18 cellular contexts compared by ENCODE assay signal in genomic region chr14:89540009-89540829, GRCh38.
DNase-seq lines count a peak whose midpoint lies in the region; ATAC-seq and TF ChIP-seq lines count a peak whose summit lies in the region.
"Had no signal": no experiment of that assay in that cellular context is flagged by ENCODE, and none has a peak within 500 bp of the region (broad histone marks: within the 10 kb centered on the region; RNA-seq: fewer than 3 reads in every experiment).

No MANE protein-coding gene starts in this region.

- no peaks in the 10 kb centered on the region for H3K27me3 ChIP-seq in trophoblast cell (ENCODE audit: insufficient read depth, low read length)
- H3K27me3 ChIP-seq in naive thymus-derived CD4-positive, alpha-beta T cell (ENCODE audit: control insufficient read depth in 2 of 2, insufficient read depth in 2 of 2, low read length in 2 of 2) = no peaks in the 10 kb centered on the region
- H3K27me3 ChIP-seq: neural progenitor cell, SJCRH30, testis had no signal

- no peak overlapping the region for H3K18ac ChIP-seq in trophoblast cell (ENCODE audit: low read length)

- H3K27ac ChIP-seq in SK-N-MC = peak overlapping the region; percentile 29; the same call in 1 of the 2 replicates
- H3K27ac ChIP-seq in trophoblast cell (ENCODE audit: low read depth, low read length) = no peak overlapping the region
- no peak overlapping the region for H3K27ac ChIP-seq in naive thymus-derived CD4-positive, alpha-beta T cell (ENCODE audit: low read depth, low read length)
- H3K27ac ChIP-seq: KMS-11, neural progenitor cell, SJCRH30, testis, VCaP had no signal

- peaks cover 1% of the 10 kb centered on the region for H3K79me2 ChIP-seq in trophoblast cell (ENCODE audit: control insufficient read depth, insufficient read depth, low read length, poor library complexity)

- peak overlapping the region; percentile 62 for H3K4me3 Mint-ChIP-seq in HFFc6
- no peak overlapping the region for H3K4me3 Mint-ChIP-seq in naive thymus-derived CD4-positive, alpha-beta T cell
- H3K4me3 Mint-ChIP-seq: activated naive CD8-positive, alpha-beta T cell treated with anti-CD3 and anti-CD28 coated beads, Interleukin-2, amount 50 U/mL, for 24 hours; neural progenitor cell had no signal

- H2BK5ac ChIP-seq in trophoblast cell (ENCODE audit: low read depth, low read length, poor library complexity) = peak overlapping the region; percentile 24

- no peak overlapping the region for H2BK120ac ChIP-seq in trophoblast cell (ENCODE audit: insufficient read depth, low read length, poor library complexity)

- H3K9me3 ChIP-seq in SK-N-MC (ENCODE audit: low read depth, low read length) (no peaks in the 10 kb centered on the region), trophoblast cell (ENCODE audit: insufficient read depth, low read depth, low read length) (no peaks in the 10 kb centered on the region)
- H3K9me3 ChIP-seq in naive thymus-derived CD4-positive, alpha-beta T cell (ENCODE audit: control insufficient read depth in 2 of 3, low read length in 3 of 3) = no peaks in the 10 kb centered on the region
- H3K9me3 ChIP-seq: SJCRH30, testis had no signal

- no peak overlapping the region for H2AFZ ChIP-seq in trophoblast cell (ENCODE audit: insufficient read depth, low read length, poor library complexity)
- H2AFZ ChIP-seq: neural progenitor cell had no signal

- H4K8ac ChIP-seq in trophoblast cell (ENCODE audit: low read depth, low read length) = no peak overlapping the region

- POLR2A ChIA-PET in naive thymus-derived CD4-positive, alpha-beta T cell (lab: Charles Lee) = interaction anchor here (0.9 kb wide), 1 partner anchor 18 kb away, joined by 3 read pairs; no protein-coding TSS in a partner anchor

- no CpG with 5 or more reads among the region's 20 CpGs for WGBS in trophoblast cell (ENCODE audit: extremely low coverage, insufficient coverage, insufficient read length)

- H3K79me1 ChIP-seq in trophoblast cell (ENCODE audit: low read length) = peaks cover 10% of the 10 kb centered on the region

- intact Hi-C loops in naive thymus-derived CD4-positive, alpha-beta T cell (cut with micrococcal nuclease) = no loop called here

- H3K4me1 ChIP-seq in trophoblast cell (ENCODE audit: control insufficient read depth in 1 of 2, insufficient read depth in 2 of 2, low read length in 2 of 2) = peaks cover 3 to 14% of the 10 kb centered on the region in 2 experiments
- H3K4me1 ChIP-seq in naive thymus-derived CD4-positive, alpha-beta T cell (ENCODE audit: control insufficient read depth in 2 of 2, insufficient read depth in 2 of 2, low read length in 2 of 2) = peaks cover 0 to 14% of the 10 kb centered on the region in 2 donors
- H3K4me1 ChIP-seq: SJCRH30, testis had no signal

- no peaks in the 10 kb centered on the region; the same call in 1 of the 2 replicates for H3K27me3 Mint-ChIP-seq in HFFc6 (ENCODE audit: insufficient read depth)
- no peaks in the 10 kb centered on the region for H3K27me3 Mint-ChIP-seq in naive thymus-derived CD4-positive, alpha-beta T cell
- H3K27me3 Mint-ChIP-seq: activated naive CD8-positive, alpha-beta T cell treated with anti-CD3 and anti-CD28 coated beads, Interleukin-2, amount 50 U/mL, for 24 hours had no signal

- DNase-seq in HFFc6 = peak; percentile 14
- DNase-seq in SK-N-MC (ENCODE audit: low read depth, low spot score) = no peak
- DNase-seq in fibroblast of mammary gland (ENCODE audit: low read depth) = peak; percentile 10
- peak; percentile 19 to 77 for DNase-seq in trophoblast cell
- no peak for DNase-seq in HT-29 (ENCODE audit: low spot score)
- DNase-seq in naive thymus-derived CD4-positive, alpha-beta T cell = no peak
- no peak for DNase-seq in stimulated activated naive CD8-positive, alpha-beta T cell treated with anti-CD3 and anti-CD28 coated beads, Interleukin-15, Interleukin-2, amounts not matched to agents 100 U/mL and 50 U/mL, for 24 hours
- DNase-seq: activated CD8-positive, alpha-beta memory T cell treated with anti-CD3 and anti-CD28 coated beads, Interleukin-2, amount 50 U/mL, for 4 hours; activated naive CD8-positive, alpha-beta T cell treated with anti-CD3 and anti-CD28 coated beads, Interleukin-2, amount 50 U/mL, for 24 hours; effector CD4-positive, alpha-beta T cell; left cardiac atrium; NCI-H2029 treated with DMSO at 0.1 percent for 48 hours; NCI-H82; testis had no signal

- H3K4me3 ChIP-seq in SK-N-MC = no peak overlapping the region
- H3K4me3 ChIP-seq in fibroblast of mammary gland (ENCODE audit: control insufficient read depth, low read depth, low read length) = no peak overlapping the region
- no peak overlapping the region for H3K4me3 ChIP-seq in trophoblast cell (ENCODE audit: low read depth, low read length)
- no peak overlapping the region for H3K4me3 ChIP-seq in naive thymus-derived CD4-positive, alpha-beta T cell (ENCODE audit: low read length)
- H3K4me3 ChIP-seq: neural progenitor cell, SJCRH30, testis had no signal

- H3K23ac ChIP-seq in trophoblast cell (ENCODE audit: low read length) = no peak overlapping the region

- H3K9ac ChIP-seq in SK-N-MC (ENCODE audit: insufficient read length) (no peak overlapping the region), trophoblast cell (ENCODE audit: low read length) (no peak overlapping the region)
- H3K9ac ChIP-seq: KMS-11, neural progenitor cell had no signal

- peak overlapping the region; percentile 65 for H2BK12ac ChIP-seq in trophoblast cell (ENCODE audit: low read length)

- H3K4me1 Mint-ChIP-seq in HFFc6 (ENCODE audit: low read depth) = peaks cover 60% of the 10 kb centered on the region
- peaks cover 30 to 88% (median 79%) of the 10 kb centered on the region in 7 donors for H3K4me1 Mint-ChIP-seq in naive thymus-derived CD4-positive, alpha-beta T cell

- CTCF ChIA-PET in naive thymus-derived CD4-positive, alpha-beta T cell (lab: Charles Lee) = no interaction called here

- H3K14ac ChIP-seq in trophoblast cell (ENCODE audit: low read length) = no peak overlapping the region

- no peak for ATAC-seq in naive thymus-derived CD4-positive, alpha-beta T cell
- no peak for ATAC-seq in stimulated activated naive CD8-positive, alpha-beta T cell treated with anti-CD3 and anti-CD28 coated beads, Interleukin-15, Interleukin-2, amounts not matched to agents 100 U/mL and 50 U/mL, for 24 hours
- ATAC-seq: activated naive CD8-positive, alpha-beta T cell treated with anti-CD3 and anti-CD28 coated beads, Interleukin-2, amount 50 U/mL, for 24 hours; left cardiac atrium had no signal

- H2AK5ac ChIP-seq in trophoblast cell (ENCODE audit: low read length) = no peak overlapping the region

- peak overlapping the region; percentile 65 for H4K91ac ChIP-seq in trophoblast cell (ENCODE audit: low read depth, low read length)

- H3K36me3 Mint-ChIP-seq in HFFc6 (ENCODE audit: low read depth) = peaks cover 13% of the 10 kb centered on the region; the same call in 1 of the 2 replicates
- peaks cover 4 to 35% (median 27%) of the 10 kb centered on the region in 5 donors for H3K36me3 Mint-ChIP-seq in naive thymus-derived CD4-positive, alpha-beta T cell

- H3K4me2 ChIP-seq in trophoblast cell (ENCODE audit: low read length) = no peak overlapping the region
- H3K4me2 ChIP-seq: KMS-11, neural progenitor cell had no signal

- H4K12ac ChIP-seq in trophoblast cell (ENCODE audit: low read depth, low read length) = no peak overlapping the region

- peak overlapping the region; percentile 78 for H3K4ac ChIP-seq in trophoblast cell (ENCODE audit: low read depth, low read length)

- no peaks in the 10 kb centered on the region for H3K9me3 Mint-ChIP-seq in HFFc6
- H3K9me3 Mint-ChIP-seq in naive thymus-derived CD4-positive, alpha-beta T cell = no peaks in the 10 kb centered on the region
- H3K9me3 Mint-ChIP-seq: activated naive CD8-positive, alpha-beta T cell treated with anti-CD3 and anti-CD28 coated beads, Interleukin-2, amount 50 U/mL, for 24 hours; neural progenitor cell had no signal

- TF ChIP-seq CTCF in HFFc6 (IDR thresholded peaks at IDR 0.05) (no peak), fibroblast of mammary gland (conservative IDR thresholded peaks at IDR 0.05; ENCODE audit: control insufficient read depth, insufficient read depth, low read depth, low read length) (no peak)

- H3K36me3 ChIP-seq in SK-N-MC (ENCODE audit: insufficient read depth, low read length) (no peaks in the 10 kb centered on the region), trophoblast cell (ENCODE audit: control insufficient read depth in 1 of 2, insufficient read depth in 2 of 2, low read length in 2 of 2) (no peaks in the 10 kb centered on the region)
- H3K36me3 ChIP-seq in naive thymus-derived CD4-positive, alpha-beta T cell (ENCODE audit: control insufficient read depth in 2 of 3, insufficient read depth in 3 of 3, low read length in 3 of 3) = no peaks in the 10 kb centered on the region
- H3K36me3 ChIP-seq: neural progenitor cell, SJCRH30 had no signal

- peak overlapping the region; percentile 95 for H3K27ac Mint-ChIP-seq in HFFc6
- peak overlapping the region in 4 of 9 donors; percentile 16 to 55 (median 34) for H3K27ac Mint-ChIP-seq in naive thymus-derived CD4-positive, alpha-beta T cell
- H3K27ac Mint-ChIP-seq: activated naive CD8-positive, alpha-beta T cell treated with anti-CD3 and anti-CD28 coated beads, Interleukin-2, amount 50 U/mL, for 24 hours; neural progenitor cell had no signal

Comparison
In these comparisons a context has a peak if more than half of its experiments do, and no peak if none do; other contexts are left out.
1. DNase-seq: peak in HFFc6 (single experiment), fibroblast of mammary gland (single experiment) and trophoblast cell (2 of 2); none in SK-N-MC (single experiment), HT-29 (single experiment), naive thymus-derived CD4-positive, alpha-beta T cell (0 of 9) and stimulated activated naive CD8-positive, alpha-beta T cell treated with anti-CD3 and anti-CD28 coated beads, Interleukin-15, Interleukin-2, amounts not matched to agents 100 U/mL and 50 U/mL, for 24 hours (single experiment).